Comparison of ENCODE assay signal across 1 cellular context in genomic region chr10:22427890-22428571, GRCh38.
TF ChIP-seq lines count a peak whose summit lies in the region.

No MANE protein-coding gene starts in this region.

TF ChIP-seq in HEK293, 187 proteins besides CTCF, POLR2A, EP300 and RAD21 (continued from another document and continues in another):
- TF ChIP-seq, protein P1, sequence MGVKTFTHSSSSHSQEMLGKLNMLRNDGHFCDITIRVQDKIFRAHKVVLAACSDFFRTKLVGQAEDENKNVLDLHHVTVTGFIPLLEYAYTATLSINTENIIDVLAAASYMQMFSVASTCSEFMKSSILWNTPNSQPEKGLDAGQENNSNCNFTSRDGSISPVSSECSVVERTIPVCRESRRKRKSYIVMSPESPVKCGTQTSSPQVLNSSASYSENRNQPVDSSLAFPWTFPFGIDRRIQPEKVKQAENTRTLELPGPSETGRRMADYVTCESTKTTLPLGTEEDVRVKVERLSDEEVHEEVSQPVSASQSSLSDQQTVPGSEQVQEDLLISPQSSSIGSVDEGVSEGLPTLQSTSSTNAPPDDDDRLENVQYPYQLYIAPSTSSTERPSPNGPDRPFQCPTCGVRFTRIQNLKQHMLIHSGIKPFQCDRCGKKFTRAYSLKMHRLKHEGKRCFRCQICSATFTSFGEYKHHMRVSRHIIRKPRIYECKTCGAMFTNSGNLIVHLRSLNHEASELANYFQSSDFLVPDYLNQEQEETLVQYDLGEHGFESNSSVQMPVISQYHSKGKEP (tag by site-specific recombination; IDR thresholded peaks at IDR 0.05) = peak; percentile 64
- TF ChIP-seq ZNF513 (tag by site-specific recombination; IDR thresholded peaks at IDR 0.05) (no peak), ZNF404 (tag by site-specific recombination; IDR thresholded peaks at IDR 0.05) (no peak), ZNF132 (tag by site-specific recombination; IDR thresholded peaks at IDR 0.05; ENCODE audit: borderline replicate concordance) (no peak), WT1 (tag by site-specific recombination; IDR thresholded peaks at IDR 0.05) (peak; percentile 95), ZNF184 (tag by site-specific recombination; IDR thresholded peaks at IDR 0.05) (0 out of 2 replicates have a peak, but pooled peaks have one; percentile 50), ZNF639 (tag by site-specific recombination; IDR thresholded peaks at IDR 0.05) (peak; percentile 93), ZNF777 (tag by site-specific recombination; IDR thresholded peaks at IDR 0.05; ENCODE audit: borderline replicate concordance) (no peak), ZNF660 (tag by site-specific recombination; IDR thresholded peaks at IDR 0.05) (peak; percentile 92), SALL2 (tag by site-specific recombination; IDR thresholded peaks at IDR 0.05; ENCODE audit: borderline replicate concordance) (no peak), ZBTB7A (tag by site-specific recombination; IDR thresholded peaks at IDR 0.05; ENCODE audit: low read depth) (no peak), ZNF169 (tag by site-specific recombination; IDR thresholded peaks at IDR 0.05) (no peak), ZNF223 (tag by site-specific recombination; IDR thresholded peaks at IDR 0.05) (no peak), ZNF843 (tag by site-specific recombination; IDR thresholded peaks at IDR 0.05) (peak; percentile 96), ZNF398 (tag by site-specific recombination; IDR thresholded peaks at IDR 0.05) (peak; percentile 65; the same call in 1 of the 2 replicates), GFI1B (tag by site-specific recombination; IDR thresholded peaks at IDR 0.05) (peak; percentile 48; the same call in 1 of the 2 replicates), ZNF558 (tag by site-specific recombination; IDR thresholded peaks at IDR 0.05) (peak; percentile 42; the same call in 1 of the 2 replicates), ZFP37 (tag by site-specific recombination; IDR thresholded peaks at IDR 0.05) (peak; percentile 44; the same call in 1 of the 2 replicates), ZSCAN30 (tag by site-specific recombination; IDR thresholded peaks at IDR 0.05) (peak; percentile 87; the same call in 1 of the 2 replicates), ZNF138 (tag by site-specific recombination; IDR thresholded peaks at IDR 0.05; ENCODE audit: borderline replicate concordance) (no peak), ZNF747 (tag by site-specific recombination; IDR thresholded peaks at IDR 0.05) (no peak), ZNF335 (tag by site-specific recombination; conservative IDR thresholded peaks at IDR 0.05) (peak; percentile 48), ZBTB17 (tag by site-specific recombination; IDR thresholded peaks at IDR 0.05) (peak; percentile 90), PRDM1 (tag by site-specific recombination; IDR thresholded peaks at IDR 0.05) (peak; percentile 90), ZBTB11 (tag by site-specific recombination; conservative IDR thresholded peaks at IDR 0.05; ENCODE audit: low read depth) (no peak), ZIC2 (tag by site-specific recombination; IDR thresholded peaks at IDR 0.05) (no peak), KLF16 (tag by site-specific recombination; IDR thresholded peaks at IDR 0.05) (peak; percentile 62; the same call in 1 of the 2 replicates), ZNF37A (tag by site-specific recombination; IDR thresholded peaks at IDR 0.05) (no peak), ZNF394 (tag by site-specific recombination; IDR thresholded peaks at IDR 0.05; ENCODE audit: borderline replicate concordance) (peak; percentile 74; the same call in 1 of the 2 replicates), TRIM28 (IDR thresholded peaks at IDR 0.05; ENCODE audit: borderline replicate concordance, low read length) (no peak), EGR2 (tag by site-specific recombination; IDR thresholded peaks at IDR 0.05; ENCODE audit: low read depth) (no peak), ZBTB48 (tag by site-specific recombination; IDR thresholded peaks at IDR 0.05) (peak; percentile 91)
- TF ChIP-seq, protein P2, sequence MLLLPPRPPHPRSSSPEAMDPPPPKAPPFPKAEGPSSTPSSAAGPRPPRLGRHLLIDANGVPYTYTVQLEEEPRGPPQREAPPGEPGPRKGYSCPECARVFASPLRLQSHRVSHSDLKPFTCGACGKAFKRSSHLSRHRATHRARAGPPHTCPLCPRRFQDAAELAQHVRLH (tag by site-specific recombination; IDR thresholded peaks at IDR 0.05) = peak; percentile 35; the same call in 1 of the 2 replicates
- TF ChIP-seq, protein P3, sequence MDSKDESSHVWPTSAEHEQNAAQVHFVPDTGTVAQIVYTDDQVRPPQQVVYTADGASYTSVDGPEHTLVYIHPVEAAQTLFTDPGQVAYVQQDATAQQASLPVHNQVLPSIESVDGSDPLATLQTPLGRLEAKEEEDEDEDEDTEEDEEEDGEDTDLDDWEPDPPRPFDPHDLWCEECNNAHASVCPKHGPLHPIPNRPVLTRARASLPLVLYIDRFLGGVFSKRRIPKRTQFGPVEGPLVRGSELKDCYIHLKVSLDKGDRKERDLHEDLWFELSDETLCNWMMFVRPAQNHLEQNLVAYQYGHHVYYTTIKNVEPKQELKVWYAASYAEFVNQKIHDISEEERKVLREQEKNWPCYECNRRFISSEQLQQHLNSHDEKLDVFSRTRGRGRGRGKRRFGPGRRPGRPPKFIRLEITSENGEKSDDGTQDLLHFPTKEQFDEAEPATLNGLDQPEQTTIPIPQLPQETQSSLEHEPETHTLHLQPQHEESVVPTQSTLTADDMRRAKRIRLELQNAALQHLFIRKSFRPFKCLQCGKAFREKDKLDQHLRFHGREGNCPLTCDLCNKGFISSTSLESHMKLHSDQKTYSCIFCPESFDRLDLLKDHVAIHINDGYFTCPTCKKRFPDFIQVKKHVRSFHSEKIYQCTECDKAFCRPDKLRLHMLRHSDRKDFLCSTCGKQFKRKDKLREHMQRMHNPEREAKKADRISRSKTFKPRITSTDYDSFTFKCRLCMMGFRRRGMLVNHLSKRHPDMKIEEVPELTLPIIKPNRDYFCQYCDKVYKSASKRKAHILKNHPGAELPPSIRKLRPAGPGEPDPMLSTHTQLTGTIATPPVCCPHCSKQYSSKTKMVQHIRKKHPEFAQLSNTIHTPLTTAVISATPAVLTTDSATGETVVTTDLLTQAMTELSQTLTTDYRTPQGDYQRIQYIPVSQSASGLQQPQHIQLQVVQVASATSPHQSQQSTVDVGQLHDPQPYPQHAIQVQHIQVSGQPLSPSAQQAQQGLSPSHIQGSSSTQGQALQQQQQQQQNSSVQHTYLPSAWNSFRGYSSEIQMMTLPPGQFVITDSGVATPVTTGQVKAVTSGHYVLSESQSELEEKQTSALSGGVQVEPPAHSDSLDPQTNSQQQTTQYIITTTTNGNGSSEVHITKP (tag by site-specific recombination; IDR thresholded peaks at IDR 0.05) = 0 out of 2 replicates have a peak, but pooled peaks have one; percentile 60
- TF ChIP-seq, protein P4, sequence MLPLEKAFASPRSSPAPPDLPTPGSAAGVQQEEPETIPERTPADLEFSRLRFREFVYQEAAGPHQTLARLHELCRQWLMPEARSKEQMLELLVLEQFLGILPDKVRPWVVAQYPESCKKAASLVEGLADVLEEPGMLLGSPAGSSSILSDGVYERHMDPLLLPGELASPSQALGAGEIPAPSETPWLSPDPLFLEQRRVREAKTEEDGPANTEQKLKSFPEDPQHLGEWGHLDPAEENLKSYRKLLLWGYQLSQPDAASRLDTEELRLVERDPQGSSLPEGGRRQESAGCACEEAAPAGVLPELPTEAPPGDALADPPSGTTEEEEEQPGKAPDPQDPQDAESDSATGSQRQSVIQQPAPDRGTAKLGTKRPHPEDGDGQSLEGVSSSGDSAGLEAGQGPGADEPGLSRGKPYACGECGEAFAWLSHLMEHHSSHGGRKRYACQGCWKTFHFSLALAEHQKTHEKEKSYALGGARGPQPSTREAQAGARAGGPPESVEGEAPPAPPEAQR (tag by site-specific recombination; IDR thresholded peaks at IDR 0.05) = 0 out of 2 replicates have a peak, but pooled peaks have one; percentile 30
- TF ChIP-seq, protein P5, sequence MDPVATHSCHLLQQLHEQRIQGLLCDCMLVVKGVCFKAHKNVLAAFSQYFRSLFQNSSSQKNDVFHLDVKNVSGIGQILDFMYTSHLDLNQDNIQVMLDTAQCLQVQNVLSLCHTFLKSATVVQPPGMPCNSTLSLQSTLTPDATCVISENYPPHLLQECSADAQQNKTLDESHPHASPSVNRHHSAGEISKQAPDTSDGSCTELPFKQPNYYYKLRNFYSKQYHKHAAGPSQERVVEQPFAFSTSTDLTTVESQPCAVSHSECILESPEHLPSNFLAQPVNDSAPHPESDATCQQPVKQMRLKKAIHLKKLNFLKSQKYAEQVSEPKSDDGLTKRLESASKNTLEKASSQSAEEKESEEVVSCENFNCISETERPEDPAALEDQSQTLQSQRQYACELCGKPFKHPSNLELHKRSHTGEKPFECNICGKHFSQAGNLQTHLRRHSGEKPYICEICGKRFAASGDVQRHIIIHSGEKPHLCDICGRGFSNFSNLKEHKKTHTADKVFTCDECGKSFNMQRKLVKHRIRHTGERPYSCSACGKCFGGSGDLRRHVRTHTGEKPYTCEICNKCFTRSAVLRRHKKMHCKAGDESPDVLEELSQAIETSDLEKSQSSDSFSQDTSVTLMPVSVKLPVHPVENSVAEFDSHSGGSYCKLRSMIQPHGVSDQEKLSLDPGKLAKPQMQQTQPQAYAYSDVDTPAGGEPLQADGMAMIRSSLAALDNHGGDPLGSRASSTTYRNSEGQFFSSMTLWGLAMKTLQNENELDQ (tag by site-specific recombination; IDR thresholded peaks at IDR 0.05; ENCODE audit: low read depth) = no peak
- TF ChIP-seq, protein P6, sequence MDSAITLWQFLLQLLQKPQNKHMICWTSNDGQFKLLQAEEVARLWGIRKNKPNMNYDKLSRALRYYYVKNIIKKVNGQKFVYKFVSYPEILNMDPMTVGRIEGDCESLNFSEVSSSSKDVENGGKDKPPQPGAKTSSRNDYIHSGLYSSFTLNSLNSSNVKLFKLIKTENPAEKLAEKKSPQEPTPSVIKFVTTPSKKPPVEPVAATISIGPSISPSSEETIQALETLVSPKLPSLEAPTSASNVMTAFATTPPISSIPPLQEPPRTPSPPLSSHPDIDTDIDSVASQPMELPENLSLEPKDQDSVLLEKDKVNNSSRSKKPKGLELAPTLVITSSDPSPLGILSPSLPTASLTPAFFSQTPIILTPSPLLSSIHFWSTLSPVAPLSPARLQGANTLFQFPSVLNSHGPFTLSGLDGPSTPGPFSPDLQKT (IDR thresholded peaks at IDR 0.05; ENCODE audit: borderline replicate concordance, low read depth, low read length) = no peak
